Comparison of ENCODE assay signal across 8 cellular contexts in genomic region chr12:27525373-27525772, GRCh38. TPM values are rescaled to one million over a fixed set of nuclear protein-coding genes. Genes with fewer than 3 reads are reported as not detected.
DNase-seq lines count a peak whose midpoint lies in the region; ATAC-seq, FAIRE-seq and TF ChIP-seq lines count a peak whose summit lies in the region.

No MANE protein-coding gene starts in this region.

- H3K4me3 ChIP-seq in esophagus squamous epithelium = peak overlapping the region; percentile 62 to 78 (median 70)
- peak overlapping the region; percentile 82 for H3K4me3 ChIP-seq in ovary

- no peaks in the 10 kb centered on the region for H3K36me3 ChIP-seq in esophagus squamous epithelium
- H3K36me3 ChIP-seq in ovary = no peaks in the 10 kb centered on the region

- DNase-seq in Daoy (ENCODE audit: low read depth) (peak; percentile 83), RCC 7860 (ENCODE audit: low spot score) (peak; percentile 43), esophagus squamous epithelium (lab: John Stamatoyannopoulos, UW) (no peak), ovary (no peak), GM12891 (ENCODE audit: insufficient read length, low spot score) (no peak), NCI-H345 treated with DMSO at 0.1 percent for 48 hours (lab: John Stamatoyannopoulos, UW; ENCODE audit: unreplicated experiment) (no peak)

- TF ChIP-seq CTCF in esophagus squamous epithelium (IDR thresholded peaks at IDR 0.05) (no peak), ovary (IDR thresholded peaks at IDR 0.05) (no peak)

- peak overlapping the region; percentile 88 to 97 (median 92) for H3K27ac ChIP-seq in esophagus squamous epithelium
- H3K27ac ChIP-seq in ovary = peak overlapping the region in 1 of 2 donors; percentile 92

- peak; percentile 57 for FAIRE-seq in RCC 7860 (lab: Jason Lieb, UNC)
- no peak for FAIRE-seq in GM12891 (lab: Jason Lieb, UNC)

- H3K4me1 ChIP-seq in esophagus squamous epithelium (peaks cover 2 to 66% (median 14%) of the 10 kb centered on the region in 3 donors), ovary (ENCODE audit: insufficient read depth) (peaks cover 32% of the 10 kb centered on the region)

- intact Hi-C loops in esophagus squamous epithelium (cut with DNase I) (no loop called here), ovary (cut with DNase I) (loop anchor here in 3 of 4 donors (10.0 kb wide), 3 partner anchors 61 to 99 kb away; no protein-coding TSS in a partner anchor)

- TF ChIP-seq POLR2A in esophagus squamous epithelium (IDR thresholded peaks at IDR 0.05) (no peak), ovary (IDR thresholded peaks at IDR 0.05) (no peak), GM12891 (IDR thresholded peaks at IDR 0.05; ENCODE audit: low read depth, low read length) (no peak)

- no peaks in the 10 kb centered on the region for H3K27me3 ChIP-seq in esophagus squamous epithelium
- H3K27me3 ChIP-seq in ovary = no peaks in the 10 kb centered on the region

- ATAC-seq in HG03159 (IDR thresholded peaks at IDR 0.05; ENCODE audit: unreplicated experiment) (no peak), HG03039 (IDR thresholded peaks at IDR 0.05; ENCODE audit: unreplicated experiment) (no peak)

- no peaks in the 10 kb centered on the region for H3K9me3 ChIP-seq in esophagus squamous epithelium
- H3K9me3 ChIP-seq in ovary = no peaks in the 10 kb centered on the region

- TF ChIP-seq EP300 in ovary (IDR thresholded peaks at IDR 0.05) = no peak

- 2 to 16% methylated on average over 6 of the region's 6 CpGs for WGBS in esophagus squamous epithelium, 2 donors
- WGBS in ovary, 3 donors = 0 to 1% (median 0%) methylated on average over 6 of the region's 6 CpGs

TF ChIP-seq in GM12891, 5 proteins besides CTCF, POLR2A, EP300 and RAD21:
- TF ChIP-seq PAX5 (IDR thresholded peaks at IDR 0.05; ENCODE audit: insufficient read depth, low read length, severe bottlenecking) = no peak
- no peak for TF ChIP-seq TAF1 (IDR thresholded peaks at IDR 0.05; ENCODE audit: low read depth, low read length)
- TF ChIP-seq POLR2AphosphoS5 (IDR thresholded peaks at IDR 0.05; ENCODE audit: low read depth, low read length) = no peak
- TF ChIP-seq SPI1 (IDR thresholded peaks at IDR 0.05; ENCODE audit: low read depth, low read length) = no peak
- TF ChIP-seq POU2F2 (IDR thresholded peaks at IDR 0.05; ENCODE audit: low read depth, low read length) = no peak
TF ChIP-seq in GM12891: peak in this region for 0.

RNA-seq across cellular contexts. Expression of gene PPFIBP1, which starts 1.4 kb away (rescaled TPM):
- total RNA-seq in Daoy (2014; rRNA removed; shearing (Covaris generic)) = 77.7 and 96.9 TPM in 2 replicates
- total RNA-seq in esophagus squamous epithelium (10 to 100 TPM; 41.9 to 62.6 (median 46.7) TPM), ovary (100 to 1,000 TPM; 105 to 216 (median 162) TPM)
- polyA plus RNA-seq in ovary = 10 to 100 TPM; 61.3 to 93.9 TPM
- polyA plus RNA-seq in GM12891 (2012; ENCODE audit: low read depth, missing spikeins) = 12.5 TPM

Comparison
In these comparisons a context has a peak if more than half of its experiments do, and no peak if none do; other contexts are left out.
1. DNase-seq: peak in Daoy (single experiment) and RCC 7860 (single experiment); none in esophagus squamous epithelium (single experiment), ovary (0 of 5), GM12891 (single experiment) and NCI-H345 treated with DMSO at 0.1 percent for 48 hours (single experiment).